Comparison of ENCODE assay signal across 8 cellular contexts in genomic region chr17:3635474-3636153, GRCh38. TPM values are rescaled to one million over a fixed set of nuclear protein-coding genes. Genes with fewer than 3 reads are reported as not detected.
DNase-seq lines count a peak whose midpoint lies in the region; TF ChIP-seq lines count a peak whose summit lies in the region.

No MANE protein-coding gene starts in this region.

- TSS peak; percentile 47 for BruUV-seq in MCF 10A (replicated peaks; lab: Mats Ljungman, UMichigan)

- H3F3A ChIP-seq in DOHH2 (ENCODE audit: control insufficient read depth, insufficient read depth) = peaks cover 5% of the 10 kb centered on the region; the same call in 1 of the 2 replicates

- in situ Hi-C loops in transverse colon (cut with MboI; ENCODE audit: low pct_ligation_motif_present in 1 of 4, low pct_unique_long_range_greater_than_20kb in 1 of 4, low sequenced_read_pairs in 3 of 4) = loop anchor here in 3 of 4 donors (25.0 kb wide), 1 partner anchor 598 kb away; no protein-coding TSS in a partner anchor

- no peaks in the 10 kb centered on the region for H3K27me3 Mint-ChIP-seq in MCF 10A (ENCODE audit: insufficient read depth, unreplicated experiment)

- POLR2A ChIA-PET in MCF 10A (lab: Yijun Ruan, JAX) = interaction anchor here (0.5 to 3.1 kb wide), 15 partner anchors 8 to 764 kb away, joined by 3 to 36 read pairs (median 7); partner anchors contain the start of genes EMC6, HASPIN and TAX1BP3

- peak overlapping the region; percentile 93 for H3K4me3 Mint-ChIP-seq in MCF 10A (ENCODE audit: unreplicated experiment)

- TF ChIP-seq CTCF in DOHH2 (IDR thresholded peaks at IDR 0.05; ENCODE audit: low read depth, low read length, poor library complexity, severe bottlenecking) (no peak), MCF 10A (IDR thresholded peaks at IDR 0.05; ENCODE audit: unreplicated experiment) (no peak), liver (IDR thresholded peaks at IDR 0.05; ENCODE audit: low read depth, low read length, missing input control) (no peak), transverse colon (IDR thresholded peaks at IDR 0.05) (peak in 1 of 5 experiments; percentile 11)

- H3K27ac ChIP-seq in DOHH2 (ENCODE audit: low read depth, low read length) (no peak overlapping the region), HUES48 (ENCODE audit: low read depth, low read length) (peak overlapping the region; percentile 68), liver (ENCODE audit: low read depth in 1 of 2, low read length in 2 of 2) (peak overlapping the region; percentile 95 to 97), transverse colon (peak overlapping the region; percentile 94 to 96 (median 96))

- no peaks in the 10 kb centered on the region for H4K20me1 ChIP-seq in DOHH2 (ENCODE audit: control insufficient read depth, insufficient read depth, low read depth, low read length)

- no peaks in the 10 kb centered on the region for H3K9me3 ChIP-seq in DOHH2 (ENCODE audit: control insufficient read depth, insufficient read depth, low read length)
- H3K9me3 ChIP-seq in HUES48 (ENCODE audit: control insufficient read depth, insufficient read depth, low read length) = no peaks in the 10 kb centered on the region
- H3K9me3 ChIP-seq in liver (ENCODE audit: control insufficient read depth in 4 of 4, low read length in 3 of 4) = no peaks in the 10 kb centered on the region
- H3K9me3 ChIP-seq in transverse colon = no peaks in the 10 kb centered on the region

- WGBS in liver = 8% methylated on average over 38 of the region's 38 CpGs
- 12% methylated on average over 38 of the region's 38 CpGs; no CpG with 5 or more reads in 1 of the 2 donors for WGBS in transverse colon (ENCODE audit: low coverage in 1 of 2), 2 donors

- H3K4me1 ChIP-seq in DOHH2 (ENCODE audit: control insufficient read depth, low read length) (peaks cover 17% of the 10 kb centered on the region), HUES48 (ENCODE audit: control insufficient read depth, insufficient read depth, low read length) (peaks cover 5% of the 10 kb centered on the region; the same call in 1 of the 2 replicates), liver (ENCODE audit: control insufficient read depth in 4 of 4, insufficient read depth in 4 of 4, low read length in 3 of 4) (peaks cover 6 to 22% (median 15%) of the 10 kb centered on the region in 4 donors), transverse colon (peaks cover 7 to 25% (median 15%) of the 10 kb centered on the region in 4 donors)

- peak overlapping the region; percentile 88 for H3K4me2 ChIP-seq in DOHH2 (ENCODE audit: low read length)

- H3K27me3 ChIP-seq in DOHH2 (ENCODE audit: control insufficient read depth, low read length) (no peaks in the 10 kb centered on the region), HUES48 (ENCODE audit: control insufficient read depth, insufficient read depth, low read length) (no peaks in the 10 kb centered on the region), liver (ENCODE audit: control insufficient read depth in 4 of 4, insufficient read depth in 4 of 4, low read length in 3 of 4) (no peaks in the 10 kb centered on the region), transverse colon (no peaks in the 10 kb centered on the region)

- peak overlapping the region; percentile 67 for H3K9ac ChIP-seq in HUES48 (ENCODE audit: low read depth, low read length)
- H3K9ac ChIP-seq in liver (ENCODE audit: low read depth in 1 of 2, low read length in 2 of 2) = peak overlapping the region in 1 of 2 donors; percentile 80

- no peaks in the 10 kb centered on the region for H3K9me3 Mint-ChIP-seq in MCF 10A (ENCODE audit: unreplicated experiment)

- peaks cover 11% of the 10 kb centered on the region for H3K79me2 ChIP-seq in DOHH2 (ENCODE audit: control insufficient read depth, low read length)

- CTCF ChIA-PET in MCF 10A (lab: Yijun Ruan, JAX) = interaction anchor here (0.6 to 1.4 kb wide), 4 partner anchors 31 to 778 kb away, joined by 3 to 4 read pairs (median 4); no protein-coding TSS in a partner anchor

- peaks cover 16% of the 10 kb centered on the region for H3K36me3 Mint-ChIP-seq in MCF 10A (ENCODE audit: insufficient read depth, unreplicated experiment)

- H3K36me3 ChIP-seq in DOHH2 (ENCODE audit: control insufficient read depth, low read length) (no peaks in the 10 kb centered on the region), HUES48 (ENCODE audit: control insufficient read depth, insufficient read depth, low read length) (peaks cover 19% of the 10 kb centered on the region), liver (ENCODE audit: control insufficient read depth in 4 of 4, insufficient read depth in 3 of 4, low read depth in 1 of 4, low read length in 3 of 4) (peaks cover 0 to 10% (median 3%) of the 10 kb centered on the region in 4 donors), transverse colon (no peaks in the 10 kb centered on the region)

- intact Hi-C loops in MCF 10A (cut with micrococcal nuclease) (loop anchor here (1.0 to 5.0 kb wide), 3 partner anchors 32 to 161 kb away; partner anchors contain the start of genes ASPA and TRPV3), transverse colon (cut with DNase I; ENCODE audit: low total_unique reads) (no loop called here)

- DNase-seq in MCF 10A (ENCODE audit: unreplicated experiment) = no peak
- DNase-seq in transverse colon = peak; percentile 61
- DNase-seq in retina = no peak
- DNase-seq in dedifferentiated amniotic fluid mesenchymal stem cell (ENCODE audit: extremely low spot score) = no peak
- no peak for DNase-seq in midbrain (lab: John Stamatoyannopoulos, UW)

- TF ChIP-seq POLR2A in transverse colon (IDR thresholded peaks at IDR 0.05) = no peak

- peak overlapping the region; percentile 100 for H3K27ac Mint-ChIP-seq in MCF 10A (ENCODE audit: low read depth, unreplicated experiment)

- H3K4me3 ChIP-seq in DOHH2 (ENCODE audit: low read length) (peak overlapping the region; percentile 87), HUES48 (ENCODE audit: low read depth, low read length) (peak overlapping the region; percentile 88), liver (ENCODE audit: low read depth in 1 of 3, low read length in 3 of 3) (peak overlapping the region; percentile 81 to 95 (median 88)), transverse colon (peak overlapping the region; percentile 81 to 87 (median 84))

- TF ChIP-seq RAD21 in liver (IDR thresholded peaks at IDR 0.05) = peak in 1 of 2 donors; percentile 14

- peaks cover 17% of the 10 kb centered on the region for H3K4me1 Mint-ChIP-seq in MCF 10A (ENCODE audit: insufficient read depth, unreplicated experiment)

- H3K9me2 ChIP-seq in DOHH2 (replicated peaks; ENCODE audit: control insufficient read depth, low read length) = no peaks in the 10 kb centered on the region

- TF ChIP-seq EP300 in transverse colon (IDR thresholded peaks at IDR 0.05; ENCODE audit: low read depth) = no peak

TF ChIP-seq in liver, 16 proteins besides CTCF, POLR2A, EP300 and RAD21 (continues in another document):
- peak; percentile 37 for TF ChIP-seq NR2F2 (IDR thresholded peaks at IDR 0.05)
- peak; percentile 84 for TF ChIP-seq SP1 (IDR thresholded peaks at IDR 0.05)
- TF ChIP-seq MAX (IDR thresholded peaks at IDR 0.05) = no peak
- peak; percentile 87 for TF ChIP-seq HNF4G (IDR thresholded peaks at IDR 0.05)
- no peak for TF ChIP-seq YY1 (IDR thresholded peaks at IDR 0.05)
- TF ChIP-seq EGR1 (IDR thresholded peaks at IDR 0.05; ENCODE audit: low read depth in 2 of 2) = peak in 1 of 2 donors; percentile 57
- no peak for TF ChIP-seq ATF3 (IDR thresholded peaks at IDR 0.05)
- TF ChIP-seq RXRA (IDR thresholded peaks at IDR 0.05) = peak; percentile 86 to 88
- TF ChIP-seq JUND (IDR thresholded peaks at IDR 0.05) = peak in 1 of 2 donors; percentile 58
- TF ChIP-seq GABPA (IDR thresholded peaks at IDR 0.05 in 1 of 2, conservative IDR thresholded peaks at IDR 0.05 in 1 of 2) = peak in 1 of 2 donors; percentile 64
- no peak for TF ChIP-seq FOXA1 (IDR thresholded peaks at IDR 0.05)
- no peak for TF ChIP-seq ZBTB33 (IDR thresholded peaks at IDR 0.05)
- no peak for TF ChIP-seq FOXA2 (IDR thresholded peaks at IDR 0.05)

RNA-seq across cellular contexts. Expression of gene SHPK, which starts 0.4 kb away (rescaled TPM):
- 6.3 and 8.3 TPM in 2 replicates for total RNA-seq in MCF 10A (2022)
- total RNA-seq in liver = 10 to 100 TPM in 1 of 2 donors, 1 to 10 TPM in 1; 9.3 to 66.6 TPM
- 10 to 100 TPM; 16.5 to 17.4 TPM for polyA plus RNA-seq in liver
- total RNA-seq in transverse colon = 10 to 100 TPM in 3 of 4 donors, 1 to 10 TPM in 1; 9.0 to 50.9 (median 24.2) TPM

RNA-seq across cellular contexts. Expression of gene CTNS, which starts 0.9 kb away (rescaled TPM):
- total RNA-seq in MCF 10A (2022) (7.1 and 11.4 TPM in 2 replicates), liver (10 to 100 TPM in 1 of 2 donors, 1 to 10 TPM in 1; 8.1 to 15.3 TPM), transverse colon (10 to 100 TPM in 3 of 4 donors, 1 to 10 TPM in 1; 1.2 to 25.7 (median 18.8) TPM)
- polyA plus RNA-seq in liver = 10 to 100 TPM in 1 of 2 donors, 1 to 10 TPM in 1; 6.6 to 11.0 TPM

RNA-seq across cellular contexts. Expression of gene TRPV1, which starts 26.4 kb away (rescaled TPM):
- total RNA-seq in MCF 10A (2022) = 2.7 and 5.4 TPM in 2 replicates
- 10 to 100 TPM in 1 of 2 donors, 1 to 10 TPM in 1; 2.5 to 12.7 TPM for total RNA-seq in liver
- polyA plus RNA-seq in liver = 1 to 10 TPM; 3.0 to 3.7 TPM
- total RNA-seq in transverse colon = 10 to 100 TPM in 3 of 4 donors, 1 to 10 TPM in 1; 7.0 to 30.7 (median 10.7) TPM

RNA-seq across cellular contexts. Expression of gene TAX1BP3, which starts 32.8 kb away (rescaled TPM):
- 130 and 147 TPM in 2 replicates for total RNA-seq in MCF 10A (2022)
- 10 to 100 TPM; 11.9 to 19.8 TPM for total RNA-seq in liver
- 10 to 100 TPM; 20.1 to 27.7 TPM for polyA plus RNA-seq in liver
- total RNA-seq in transverse colon = 100 to 1,000 TPM; 129 to 451 (median 202) TPM

RNA-seq across cellular contexts. Expression of gene EMC6, which starts 33.0 kb away (rescaled TPM):
- total RNA-seq in MCF 10A (2022) = 72.2 and 78.5 TPM in 2 replicates
- total RNA-seq in liver = 10 to 100 TPM; 12.3 to 15.3 TPM
- 100 to 1,000 TPM in 1 of 2 donors, 10 to 100 TPM in 1; 80.0 to 107 TPM for polyA plus RNA-seq in liver
- 10 to 100 TPM in 2 of 4 donors, 1 to 10 TPM in 2; 3.0 to 24.4 (median 13.2) TPM for total RNA-seq in transverse colon
